23 cellular contexts compared by ENCODE assay signal in the genomic region with DNA sequence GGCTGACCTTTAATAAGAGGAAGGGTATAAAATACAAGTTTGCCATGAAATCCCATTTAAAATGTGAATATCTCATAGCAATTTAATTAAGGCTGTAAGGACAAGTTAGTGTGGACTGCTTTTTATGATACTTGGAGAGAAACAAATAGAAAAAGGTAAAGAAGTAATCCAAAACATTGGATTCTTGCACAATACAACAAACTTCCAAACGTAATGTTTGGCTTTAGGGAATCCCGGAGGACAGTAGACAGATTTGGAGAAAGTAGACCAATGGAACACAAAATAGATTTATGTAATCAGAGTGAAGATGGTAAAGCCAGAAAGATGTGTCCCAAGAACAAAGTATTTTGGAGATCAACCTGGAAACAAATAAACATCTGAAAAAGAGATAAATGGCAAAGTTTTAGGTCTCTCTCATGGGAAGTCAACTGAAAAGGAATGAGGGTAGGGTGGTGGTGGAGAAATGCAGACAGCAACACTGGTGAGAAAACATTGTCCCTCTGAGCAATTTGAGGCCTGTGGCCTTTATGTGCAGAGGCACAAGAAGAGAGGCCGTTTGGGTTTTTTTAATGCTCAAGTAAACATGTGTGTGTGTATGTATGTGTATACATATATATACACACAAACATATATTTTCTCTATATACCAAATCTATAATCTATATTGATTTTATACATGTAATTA.
DNase-seq lines count a peak whose midpoint lies in the region; ATAC-seq and TF ChIP-seq lines count a peak whose summit lies in the region.
"Had no signal": no experiment of that assay in that cellular context is flagged by ENCODE, and none has a peak within 500 bp of the region (broad histone marks: within the 10 kb centered on the region; RNA-seq: fewer than 3 reads in every experiment).

No MANE protein-coding gene starts in this region.

- H3K27ac ChIP-seq in muscle layer of colon (ENCODE audit: low read depth, low read length): peak overlapping the region; percentile 56
- H3K27ac ChIP-seq in tibial artery: peak overlapping the region; percentile 75 to 81
- H3K27ac ChIP-seq: C4-2B, RWPE1, suprapubic skin had no signal

- intact Hi-C loops in tibial artery (cut with DNase I; ENCODE audit: low total_unique reads): no loop called here

- DNase-seq in NCI-H1694 treated with DMSO at 0.1 percent for 48 hours (lab: John Stamatoyannopoulos, UW) (peak; percentile 74), NCI-H1694 (lab: John Stamatoyannopoulos, UW) (no peak), dermis blood vessel endothelial cell (peak; percentile 14), tibial artery (no peak), NCI-H1436 (lab: John Stamatoyannopoulos, UW) (no peak), NCI-H446 treated with DMSO at 0.1 percent for 48 hours (lab: John Stamatoyannopoulos, UW) (no peak)
- DNase-seq: activated CD4-positive, alpha-beta T cell treated with anti-CD3 and anti-CD28 coated beads for 4 hours; activated effector memory CD4-positive, alpha-beta T cell treated with anti-CD3 and anti-CD28 coated beads, Interleukin-2, amount 50 U/mL, for 16 hours; amygdala; DMS153; endodermal cell; hypothalamus; Kasumi-1; kidney glomerular epithelial cell; NCI-H2227 treated with DMSO at 0.1 percent for 48 hours; NK-92 treated with Interleukin-12 subunit alpha and Interleukin-12 subunit beta, amount 100 ng/mL, for 24 hours; occipital lobe; stimulated activated CD4-positive, alpha-beta T cell treated with anti-CD3 and anti-CD28 coated beads, Interleukin-4, amount 100 ng/mL, for 24 hours had no signal

- H3K9me3 ChIP-seq in muscle layer of colon (ENCODE audit: low read length) (no peaks in the 10 kb centered on the region), tibial artery (no peaks in the 10 kb centered on the region)
- H3K9me3 ChIP-seq: suprapubic skin had no signal

- peaks cover 32% of the 10 kb centered on the region for H3K4me1 ChIP-seq in muscle layer of colon (ENCODE audit: insufficient read depth, low read length)
- H3K4me1 ChIP-seq in tibial artery: peaks cover 0 to 41% (median 12%) of the 10 kb centered on the region in 4 donors

- H3K27me3 ChIP-seq in muscle layer of colon (ENCODE audit: control insufficient read depth in 1 of 2, insufficient read depth in 2 of 2, low read length in 2 of 2) (no peaks in the 10 kb centered on the region), tibial artery (no peaks in the 10 kb centered on the region)
- H3K27me3 ChIP-seq: suprapubic skin had no signal

- no peaks in the 10 kb centered on the region for H3K36me3 ChIP-seq in muscle layer of colon (ENCODE audit: insufficient read depth, low read length)
- no peaks in the 10 kb centered on the region for H3K36me3 ChIP-seq in tibial artery
- H3K36me3 ChIP-seq: suprapubic skin had no signal

- no peak for TF ChIP-seq CTCF in tibial artery (IDR thresholded peaks at IDR 0.05)

- peak overlapping the region; percentile 51 to 64 for H3K4me3 ChIP-seq in muscle layer of colon (ENCODE audit: low read depth in 1 of 2, low read length in 2 of 2)
- H3K4me3 ChIP-seq in tibial artery: peak overlapping the region; percentile 54 to 63
- H3K4me3 ChIP-seq: suprapubic skin had no signal

- ATAC-seq in HG02678 (IDR thresholded peaks at IDR 0.05; ENCODE audit: unreplicated experiment): no peak

- H3K9ac ChIP-seq in muscle layer of colon (ENCODE audit: low read length): peak overlapping the region; percentile 46

Comparison
In these comparisons a context has a peak if more than half of its experiments do, and no peak if none do; other contexts are left out.
1. DNase-seq: peak in NCI-H1694 treated with DMSO at 0.1 percent for 48 hours (single experiment) and dermis blood vessel endothelial cell (single experiment); none in NCI-H1694 (single experiment), tibial artery (0 of 2), NCI-H1436 (single experiment) and NCI-H446 treated with DMSO at 0.1 percent for 48 hours (single experiment).